17 cellular contexts compared by ENCODE assay signal in the genomic region with DNA sequence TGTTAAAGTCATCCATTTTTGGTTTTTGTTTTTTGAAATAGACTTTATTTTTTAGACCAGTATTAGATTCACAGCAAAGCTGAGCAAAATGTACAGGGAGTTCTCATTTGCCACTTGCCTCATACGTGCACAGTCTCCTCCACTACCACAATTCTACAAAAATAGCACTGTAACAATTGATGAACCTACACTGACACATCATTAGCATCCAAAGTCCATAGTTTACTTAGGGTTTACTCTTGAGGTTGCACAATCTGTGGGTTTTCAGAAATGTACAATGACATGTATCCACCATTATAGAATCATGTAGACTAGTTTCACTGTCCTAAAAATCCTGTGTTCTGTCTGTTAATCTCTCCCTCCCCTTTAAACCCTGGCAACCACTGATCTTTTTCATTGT.
"Had no signal": no experiment of that assay in that cellular context is flagged by ENCODE, and none has a peak within 500 bp of the region (broad histone marks: within the 10 kb centered on the region; RNA-seq: fewer than 3 reads in every experiment).

No MANE protein-coding gene starts in this region.

- H3K27me3 Mint-ChIP-seq: activated naive CD8-positive, alpha-beta T cell treated with anti-CD3 and anti-CD28 coated beads, Interleukin-2, amount 50 U/mL, for 24 hours; stimulated activated naive CD8-positive, alpha-beta T cell treated with anti-CD3 and anti-CD28 coated beads, Interleukin-15, Interleukin-2, amounts not matched to agents 100 ng/mL and 50 ng/mL, for 24 hours had no signal

- H3K27ac ChIP-seq: cardiac muscle cell, gastrocnemius medialis, heart right ventricle, left lung, psoas muscle, thoracic aorta had no signal

- H3K27me3 ChIP-seq: left lung had no signal

- H3K36me3 ChIP-seq: cardiac muscle cell, gastrocnemius medialis, thoracic aorta had no signal

- H3K9me3 ChIP-seq: gastrocnemius medialis, left lung, psoas muscle, thoracic aorta had no signal

- H3K4me3 Mint-ChIP-seq: activated naive CD8-positive, alpha-beta T cell treated with anti-CD3 and anti-CD28 coated beads, Interleukin-2, amount 50 U/mL, for 24 hours; activated T-cell treated with anti-CD3 and anti-CD28 coated beads, Interleukin-2, amount 50 U/mL, for 72 hours; stimulated activated naive CD8-positive, alpha-beta T cell treated with anti-CD3 and anti-CD28 coated beads, Interleukin-15, Interleukin-2, amounts not matched to agents 100 ng/mL and 50 ng/mL, for 24 hours; T-helper 2 cell treated with Interferon-gamma antibody and Interleukin-4, amounts not matched to agents 5 μg/mL and 100 μg/mL, for 36 hours had no signal

- DNase-seq: activated CD4-positive, alpha-beta T cell treated with anti-CD3 and anti-CD28 coated beads, Interleukin-2, amount 50 U/mL, for 48 hours; activated CD4-positive, CD25-positive, alpha-beta regulatory T cell treated with anti-CD3 and anti-CD28 coated beads, Interleukin-2, amount 50 U/mL, for 72 hours; activated naive CD8-positive, alpha-beta T cell treated with anti-CD3 and anti-CD28 coated beads, Interleukin-2, amount 50 U/mL, for 24 hours; activated T-cell treated with anti-CD3 and anti-CD28 coated beads, Interleukin-2, amount 50 U/mL, for 72 hours; gastrocnemius medialis; heart right ventricle; islet precursor cell; left lung; mesendoderm; psoas muscle; stimulated activated CD4-positive, alpha-beta T cell treated with anti-CD3 and anti-CD28 coated beads, Interleukin-4, amount 100 ng/mL, for 1 hour; stimulated activated CD8-positive, alpha-beta memory T cell treated with anti-CD3 and anti-CD28 coated beads, Interleukin-4, amount 100 ng/mL, for 48 hours had no signal

- H3K4me3 ChIP-seq: cardiac muscle cell, gastrocnemius medialis, heart right ventricle, left lung, psoas muscle, thoracic aorta had no signal

- FAIRE-seq: astrocyte had no signal

- H3K4me1 ChIP-seq: gastrocnemius medialis, left lung, psoas muscle had no signal

- H3K27ac Mint-ChIP-seq: activated T-cell treated with anti-CD3 and anti-CD28 coated beads, Interleukin-2, amount 50 U/mL, for 72 hours; stimulated activated naive CD8-positive, alpha-beta T cell treated with anti-CD3 and anti-CD28 coated beads, Interleukin-15, Interleukin-2, amounts not matched to agents 100 ng/mL and 50 ng/mL, for 24 hours; T-helper 2 cell treated with Interferon-gamma antibody and Interleukin-4, amounts not matched to agents 5 μg/mL and 100 μg/mL, for 36 hours had no signal
